Comparison of ENCODE assay signal across 1 cellular context in the genomic region with DNA sequence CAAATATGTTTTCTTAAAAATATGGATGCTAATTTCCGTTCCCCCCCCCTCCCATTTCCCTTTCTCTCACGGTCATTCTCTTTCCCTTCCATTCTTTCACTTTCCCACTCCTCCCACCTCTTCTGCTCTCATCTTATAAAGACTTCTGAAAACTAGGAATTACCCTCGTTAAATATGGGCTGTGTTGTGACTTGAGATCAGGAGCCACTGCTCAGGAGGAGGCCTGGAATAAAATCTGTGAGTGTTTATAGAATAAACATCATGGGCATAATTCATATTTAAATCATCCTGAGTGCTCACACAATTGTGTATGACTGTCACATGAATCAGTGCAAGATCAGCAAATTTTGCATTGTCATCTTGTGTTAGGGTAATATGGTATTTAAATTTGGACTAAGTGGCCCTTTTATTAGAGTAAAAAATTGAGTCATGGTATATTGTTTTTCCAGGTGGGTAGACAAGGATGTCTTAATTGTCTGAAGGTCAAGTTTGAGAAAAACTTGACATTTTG.
TF ChIP-seq lines count a peak whose summit lies in the region.

No MANE protein-coding gene starts in this region.

TF ChIP-seq in A549, 52 proteins besides CTCF, POLR2A, EP300 and RAD21 (continued from another document):
- TF ChIP-seq REST (IDR thresholded peaks at IDR 0.05) (no peak), CHD2 (IDR thresholded peaks at IDR 0.05; ENCODE audit: low read length, partially characterized antibody) (no peak), NFE2L2 (conservative IDR thresholded peaks at IDR 0.05; ENCODE audit: low read length) (peak; percentile 61; the same call in 1 of the 2 replicates), MYC (IDR thresholded peaks at IDR 0.05; ENCODE audit: borderline replicate concordance, low read length) (no peak), ZC3H11A (IDR thresholded peaks at IDR 0.05) (no peak), CEBPB (IDR thresholded peaks at IDR 0.05) (no peak), RNF2 (IDR thresholded peaks at IDR 0.05; ENCODE audit: borderline replicate concordance, low read depth) (no peak), FOXS1 (CRISPR knock-in tag; IDR thresholded peaks at IDR 0.05) (no peak), PHF8 (IDR thresholded peaks at IDR 0.05; ENCODE audit: borderline replicate concordance, low read depth) (no peak), SREBF2 (IDR thresholded peaks at IDR 0.05) (no peak), ZSCAN20 (CRISPR knock-in tag; IDR thresholded peaks at IDR 0.05) (no peak), HOXA7 (CRISPR knock-in tag; IDR thresholded peaks at IDR 0.05) (no peak), RFX5 (IDR thresholded peaks at IDR 0.05) (no peak)
